ENCODE assay signal across 1 cellular context in the genomic region with DNA sequence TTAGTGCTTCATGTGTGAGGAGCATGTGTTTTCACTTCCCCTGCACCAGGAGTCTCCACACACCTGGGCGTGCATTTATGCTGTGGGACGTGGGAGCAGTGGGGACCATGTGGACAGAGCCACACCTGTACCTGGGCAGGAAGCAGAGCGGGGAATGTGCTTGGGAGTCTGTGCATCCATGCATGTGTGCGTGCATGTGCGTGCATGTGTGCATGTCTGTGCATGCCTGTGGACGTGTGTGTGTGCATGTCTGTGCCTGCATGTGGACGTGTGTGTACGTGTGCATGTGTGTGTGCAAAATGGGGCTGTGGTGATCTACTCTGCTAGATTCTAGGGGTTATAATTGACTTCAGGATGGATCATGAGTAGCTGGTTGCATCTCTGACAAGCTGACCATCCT.
TF ChIP-seq lines count a peak whose summit lies in the region.

No MANE protein-coding gene starts in this region.

TF ChIP-seq in H1, 55 proteins besides CTCF, POLR2A, EP300 and RAD21:
- TF ChIP-seq GTF2F1 (IDR thresholded peaks at IDR 0.05; ENCODE audit: borderline replicate concordance, low read depth, low read length) (no peak), TEAD4 (IDR thresholded peaks at IDR 0.05; ENCODE audit: low read depth, low read length) (no peak), JUN (IDR thresholded peaks at IDR 0.05; ENCODE audit: low read depth, low read length) (no peak), SP4 (IDR thresholded peaks at IDR 0.05; ENCODE audit: low read length) (no peak), ATF3 (IDR thresholded peaks at IDR 0.05; ENCODE audit: insufficient read depth, low read depth, low read length) (no peak), CREB1 (IDR thresholded peaks at IDR 0.05) (no peak), SIX5 (IDR thresholded peaks at IDR 0.05; ENCODE audit: low read depth, low read length) (no peak), RFX5 (IDR thresholded peaks at IDR 0.05; ENCODE audit: borderline replicate concordance, low read depth, low read length) (no peak), JUND (IDR thresholded peaks at IDR 0.05; ENCODE audit: low read length) (no peak), CHD1 (IDR thresholded peaks at IDR 0.05; ENCODE audit: low read depth, low read length) (no peak), KDM4A (IDR thresholded peaks at IDR 0.05; ENCODE audit: low read depth, low read length, severe bottlenecking) (no peak), ASH2L (IDR thresholded peaks at IDR 0.05; ENCODE audit: low read length) (no peak), POU5F1 (IDR thresholded peaks at IDR 0.05; ENCODE audit: low read depth, low read length) (no peak), SIN3A (conservative IDR thresholded peaks at IDR 0.05 in 1 of 2, IDR thresholded peaks at IDR 0.05 in 1 of 2; ENCODE audit: low read depth in 1 of 2, low read length in 2 of 2) (no peak), YY1 (IDR thresholded peaks at IDR 0.05; ENCODE audit: low read depth, low read length) (no peak), KDM1A (IDR thresholded peaks at IDR 0.05; ENCODE audit: borderline replicate concordance, low read length) (no peak), SUZ12 (IDR thresholded peaks at IDR 0.05; ENCODE audit: low read length) (no peak)
- TF ChIP-seq, protein P1, sequence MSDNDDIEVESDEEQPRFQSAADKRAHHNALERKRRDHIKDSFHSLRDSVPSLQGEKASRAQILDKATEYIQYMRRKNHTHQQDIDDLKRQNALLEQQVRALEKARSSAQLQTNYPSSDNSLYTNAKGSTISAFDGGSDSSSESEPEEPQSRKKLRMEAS (IDR thresholded peaks at IDR 0.05): no peak
- TF ChIP-seq, protein P2, sequence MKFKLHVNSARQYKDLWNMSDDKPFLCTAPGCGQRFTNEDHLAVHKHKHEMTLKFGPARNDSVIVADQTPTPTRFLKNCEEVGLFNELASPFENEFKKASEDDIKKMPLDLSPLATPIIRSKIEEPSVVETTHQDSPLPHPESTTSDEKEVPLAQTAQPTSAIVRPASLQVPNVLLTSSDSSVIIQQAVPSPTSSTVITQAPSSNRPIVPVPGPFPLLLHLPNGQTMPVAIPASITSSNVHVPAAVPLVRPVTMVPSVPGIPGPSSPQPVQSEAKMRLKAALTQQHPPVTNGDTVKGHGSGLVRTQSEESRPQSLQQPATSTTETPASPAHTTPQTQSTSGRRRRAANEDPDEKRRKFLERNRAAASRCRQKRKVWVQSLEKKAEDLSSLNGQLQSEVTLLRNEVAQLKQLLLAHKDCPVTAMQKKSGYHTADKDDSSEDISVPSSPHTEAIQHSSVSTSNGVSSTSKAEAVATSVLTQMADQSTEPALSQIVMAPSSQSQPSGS (IDR thresholded peaks at IDR 0.05; ENCODE audit: low read length): no peak
